Comparison of ENCODE assay signal across 8 cellular contexts in genomic region chr3:39106281-39107055, GRCh38. TPM values are rescaled to one million over a fixed set of nuclear protein-coding genes. Genes with fewer than 3 reads are reported as not detected.
DNase-seq lines count a peak whose midpoint lies in the region; ATAC-seq and TF ChIP-seq lines count a peak whose summit lies in the region.

No MANE protein-coding gene starts in this region.

- peak overlapping the region; percentile 89 for H3K4me3 Mint-ChIP-seq in activated naive CD4-positive, alpha-beta T cell treated with anti-CD3 and anti-CD28 coated beads, Interleukin-2, amount 50 U/mL, for 24 hours

- no peaks in the 10 kb centered on the region for H3K36me3 ChIP-seq in ovary

- H3K4me3 ChIP-seq in ovary = peak overlapping the region; percentile 88

- H3K4me1 Mint-ChIP-seq in activated naive CD4-positive, alpha-beta T cell treated with anti-CD3 and anti-CD28 coated beads, Interleukin-2, amount 50 U/mL, for 24 hours = peaks cover 57% of the 10 kb centered on the region

- no peak for TF ChIP-seq POLR2A in ovary (IDR thresholded peaks at IDR 0.05)

- no peaks in the 10 kb centered on the region for H3K9me3 Mint-ChIP-seq in activated naive CD4-positive, alpha-beta T cell treated with anti-CD3 and anti-CD28 coated beads, Interleukin-2, amount 50 U/mL, for 24 hours

- DNase-seq in activated naive CD4-positive, alpha-beta T cell treated with anti-CD3 and anti-CD28 coated beads, Interleukin-2, amount 50 U/mL, for 16 hours = no peak
- DNase-seq in fibroblast of gingiva (ENCODE audit: low read depth) (peak; percentile 14), ovary (peak in 1 of 5 donors; percentile 37), DMS79 treated with DMSO at 0.1 percent for 48 hours (lab: John Stamatoyannopoulos, UW) (no peak)

- intact Hi-C loops in ovary (cut with DNase I) = loop anchor here in 1 of 4 donors (5.0 kb wide), 2 partner anchors 41 to 76 kb away; no protein-coding TSS in a partner anchor

- peak overlapping the region; percentile 62 for H3K27ac Mint-ChIP-seq in activated naive CD4-positive, alpha-beta T cell treated with anti-CD3 and anti-CD28 coated beads, Interleukin-2, amount 50 U/mL, for 24 hours

- H3K27me3 Mint-ChIP-seq in activated naive CD4-positive, alpha-beta T cell treated with anti-CD3 and anti-CD28 coated beads, Interleukin-2, amount 50 U/mL, for 24 hours = no peaks in the 10 kb centered on the region

- TF ChIP-seq CTCF in ovary (IDR thresholded peaks at IDR 0.05) = no peak

- peak overlapping the region; percentile 88 to 96 for H3K27ac ChIP-seq in ovary

- WGBS in ovary, 3 donors = 2% methylated on average over 37 of the region's 37 CpGs

- H3K27me3 ChIP-seq in ovary = no peaks in the 10 kb centered on the region

- peak; percentile 11 for ATAC-seq in SK-N-SH treated with all-trans-retinoic acid at 6 μM for 48 hours
- ATAC-seq in GM18870 (IDR thresholded peaks at IDR 0.05; ENCODE audit: unreplicated experiment) = no peak
- no peak for ATAC-seq in GM18511 (IDR thresholded peaks at IDR 0.05; ENCODE audit: unreplicated experiment)

- no peak for TF ChIP-seq EP300 in ovary (IDR thresholded peaks at IDR 0.05)

- no peaks in the 10 kb centered on the region for H3K36me3 Mint-ChIP-seq in activated naive CD4-positive, alpha-beta T cell treated with anti-CD3 and anti-CD28 coated beads, Interleukin-2, amount 50 U/mL, for 24 hours

- no peaks in the 10 kb centered on the region for H3K9me3 ChIP-seq in ovary

- peaks cover 4% of the 10 kb centered on the region for H3K4me1 ChIP-seq in ovary (ENCODE audit: insufficient read depth)

TF ChIP-seq in SK-N-SH treated with all-trans-retinoic acid at 6 μM for 48 hours, 23 proteins besides CTCF, POLR2A, EP300 and RAD21:
- TF ChIP-seq ZNF70 (CRISPR knock-in tag; IDR thresholded peaks at IDR 0.05) = no peak
- TF ChIP-seq ZNF8 (CRISPR knock-in tag; IDR thresholded peaks at IDR 0.05) = no peak
- no peak for TF ChIP-seq ZNF565 (CRISPR knock-in tag; conservative IDR thresholded peaks at IDR 0.05; ENCODE audit: low read depth)

RNA-seq across cellular contexts. Expression of gene GORASP1, which starts 1.0 kb away (rescaled TPM):
- 10 to 100 TPM; 38.0 to 54.5 (median 47.8) TPM for total RNA-seq in ovary
- polyA plus RNA-seq in ovary = 10 to 100 TPM; 31.4 to 32.5 TPM

RNA-seq across cellular contexts. Expression of gene TTC21A, which starts 1.0 kb away (rescaled TPM):
- total RNA-seq in ovary = 10 to 100 TPM in 3 of 7 donors, 1 to 10 TPM in 4; 4.8 to 21.4 (median 9.1) TPM
- 1 to 10 TPM; 4.2 to 4.8 TPM for polyA plus RNA-seq in ovary

RNA-seq across cellular contexts. Expression of gene CSRNP1, which starts 46.9 kb away (rescaled TPM):
- total RNA-seq in ovary = 100 to 1,000 TPM in 2 of 7 donors, 10 to 100 TPM in 5; 22.4 to 118 (median 54.9) TPM
- polyA plus RNA-seq in ovary = 10 to 100 TPM in 1 of 2 donors, 1 to 10 TPM in 1; 6.5 to 24.7 TPM

RNA-seq across cellular contexts. Expression of gene WDR48, which starts 54.7 kb away (rescaled TPM):
- 10 to 100 TPM; 20.7 to 43.7 (median 38.2) TPM for total RNA-seq in ovary
- 10 to 100 TPM; 20.8 to 55.5 TPM for polyA plus RNA-seq in ovary

RNA-seq across cellular contexts. Expression of gene SCN11A, which starts 54.7 kb away (rescaled TPM):
- under 1 TPM; under 0.01 to 0.34 (median 0.13) TPM for total RNA-seq in ovary
- polyA plus RNA-seq in ovary = under 1 TPM; 0.04 to 0.30 TPM
